17 cellular contexts compared by ENCODE assay signal in the genomic region with DNA sequence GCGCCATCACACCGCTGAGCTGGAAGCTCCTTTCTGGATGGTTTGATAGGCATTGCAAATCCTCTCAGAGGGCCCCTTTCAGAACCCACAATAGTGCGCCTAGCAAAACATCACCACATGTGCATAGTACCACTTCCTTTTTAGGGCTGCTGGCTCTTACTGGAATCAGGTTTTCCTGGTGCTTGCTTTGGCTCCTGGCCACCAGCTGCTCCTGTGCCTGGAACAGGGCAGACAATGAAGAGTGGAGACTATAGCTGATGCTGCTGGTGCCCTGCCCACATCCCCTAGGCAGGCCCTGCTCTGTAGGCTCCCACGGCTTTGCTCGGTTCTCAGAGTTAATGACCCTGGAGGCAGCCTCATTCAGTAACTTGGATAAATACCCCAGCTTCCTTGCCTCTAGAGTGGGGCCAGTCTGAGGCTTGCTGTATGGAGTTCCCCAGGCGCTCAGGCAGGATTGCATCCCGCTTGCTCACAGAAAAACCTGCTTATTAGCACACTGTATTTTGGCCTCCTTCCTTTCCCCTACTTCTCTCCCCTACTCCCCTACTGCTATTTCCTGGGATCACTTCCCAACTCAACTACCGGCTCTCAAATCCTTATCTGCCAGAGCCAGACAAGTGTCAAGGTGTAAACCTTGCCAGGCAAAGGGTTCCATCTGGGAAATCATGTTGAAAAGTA.
DNase-seq lines count a peak whose midpoint lies in the region; ATAC-seq, FAIRE-seq and TF ChIP-seq lines count a peak whose summit lies in the region.
"Had no signal": no experiment of that assay in that cellular context is flagged by ENCODE, and none has a peak within 500 bp of the region (broad histone marks: within the 10 kb centered on the region; RNA-seq: fewer than 3 reads in every experiment).

No MANE protein-coding gene starts in this region.

- peak; percentile 69 for ATAC-seq in Right ventricle myocardium inferior
- no peak for ATAC-seq in GM12878
- peak; percentile 42 for ATAC-seq in aorta (ENCODE audit: low FRiP score)
- no peak for ATAC-seq in HG02981 (IDR thresholded peaks at IDR 0.05; ENCODE audit: unreplicated experiment)
- ATAC-seq: activated T-cell treated with anti-CD3 and anti-CD28 coated beads, Interleukin-2, amount 50 U/mL, for 4 hours; HepG2 had no signal

- no peak overlapping the region for H3K4me2 ChIP-seq in GM12878 (ENCODE audit: control insufficient read depth, insufficient read depth)

- H3K27ac ChIP-seq in GM12878 (ENCODE audit: control insufficient read depth, insufficient read depth) (no peak overlapping the region), aorta (ENCODE audit: low read depth in 1 of 2, low read length in 2 of 2) (no peak overlapping the region)

- H3K9me3 ChIP-seq in GM12878 (replicated peaks; ENCODE audit: control insufficient read depth, insufficient read depth, low read length) (no peaks in the 10 kb centered on the region; the same call in 2 of the 3 replicates), aorta (ENCODE audit: control insufficient read depth, low read length) (no peaks in the 10 kb centered on the region)
- H3K9me3 ChIP-seq: esophagus squamous epithelium had no signal

- RAD21 ChIA-PET in GM12878 (lab: Charles Lee; ENCODE audit: unreplicated experiment), result interaction anchor here (1.0 to 1.4 kb wide), 2 partner anchors 12 to 51 kb away, joined by 3 read pairs; no protein-coding TSS in a partner anchor

- no peaks in the 10 kb centered on the region for H3K79me2 ChIP-seq in GM12878 (ENCODE audit: control insufficient read depth, insufficient read depth, low read length)

- FAIRE-seq in GM12878 (lab: Jason Lieb, UNC) (no peak), GM19239 (lab: Jason Lieb, UNC) (no peak)
- FAIRE-seq: colon, HepG2 had no signal

- no peaks in the 10 kb centered on the region for H3K4me1 ChIP-seq in GM12878 (ENCODE audit: control insufficient read depth, insufficient read depth, low read length)
- no peaks in the 10 kb centered on the region for H3K4me1 ChIP-seq in aorta (ENCODE audit: control insufficient read depth in 1 of 2, insufficient read depth in 2 of 2, low read length in 2 of 2)

- CTCF ChIA-PET in GM12878 (lab: Yijun Ruan, JAX), result interaction anchor here (1.1 to 1.3 kb wide), 2 partner anchors 10 to 13 kb away, joined by 3 to 4 read pairs; no protein-coding TSS in a partner anchor

- TF ChIP-seq RAD21 in GM12878 (IDR thresholded peaks at IDR 0.05; ENCODE audit: insufficient read depth, low read depth, low read length), result no peak

- in situ Hi-C loops in GM12878 (cut with MboI), result no loop called here

- H3K36me3 ChIP-seq in GM12878 (ENCODE audit: control insufficient read depth in 2 of 2, insufficient read depth in 2 of 2, low read length in 1 of 2) (no peaks in the 10 kb centered on the region), kidney epithelial cell (ENCODE audit: control insufficient read depth, insufficient read depth, low read length) (no peaks in the 10 kb centered on the region), aorta (ENCODE audit: control insufficient read depth in 1 of 2, insufficient read depth in 2 of 2, low read length in 1 of 2) (no peaks in the 10 kb centered on the region)
- H3K36me3 ChIP-seq: esophagus squamous epithelium had no signal

- H3K4me3 ChIP-seq in GM12878 (no peak overlapping the region), kidney epithelial cell (ENCODE audit: low read depth, low read length) (no peak overlapping the region), aorta (ENCODE audit: low read length in 2 of 2) (no peak overlapping the region)

- H2AFZ ChIP-seq in GM12878 (ENCODE audit: control insufficient read depth, low read depth, low read length), result no peak overlapping the region

- no peak overlapping the region for H3K9ac ChIP-seq in GM12878 (ENCODE audit: control insufficient read depth, insufficient read depth, low read length)

- WGBS in GM12878 (ENCODE audit: insufficient coverage, insufficient replicate concordance, low lambda C conversion rate, missing lambda C conversion rate), result 59% methylated on average over 8 of the region's 8 CpGs
- 32 to 38% methylated on average over 8 of the region's 8 CpGs for WGBS in aorta, 2 donors

- SMC1A ChIA-PET in GM12878 (lab: Charles Lee; ENCODE audit: uncharacterized antibody, unreplicated experiment), result interaction anchor here (0.8 to 4.2 kb wide), 4 partner anchors 12 to 36 kb away, joined by 3 to 17 read pairs (median 7); no protein-coding TSS in a partner anchor

- intact Hi-C loops in Right ventricle myocardium inferior (cut with DNase I), result loop anchor here (10.0 kb wide), 1 partner anchor 164 kb away; a partner anchor contains a TSS
- intact Hi-C loops in cardiac septum (cut with DNase I), result loop anchor here (5.0 kb wide), 1 partner anchor 161 kb away; no protein-coding TSS in a partner anchor
- intact Hi-C loops in GM12878 (cut with micrococcal nuclease; ENCODE audit: unreplicated experiment), result no loop called here
- intact Hi-C loops in aorta (cut with DNase I), result no loop called here

- H4K20me1 ChIP-seq in GM12878 (ENCODE audit: control insufficient read depth, insufficient read depth), result no peaks in the 10 kb centered on the region

- DNase-seq in Right ventricle myocardium inferior (ENCODE audit: missing footprints), result no peak
- DNase-seq in cardiac septum (ENCODE audit: low spot score), result no peak
- DNase-seq in GM12878 (ENCODE audit: low read depth, low spot score), result no peak
- DNase-seq in kidney epithelial cell (ENCODE audit: low read depth), result peak; percentile 4
- no peak for DNase-seq in aorta
- DNase-seq in GM03348 (ENCODE audit: low spot score), result no peak
- DNase-seq in GM19239 (ENCODE audit: insufficient read length, low spot score), result no peak
- DNase-seq: activated CD4-positive, alpha-beta T cell treated with anti-CD3 and anti-CD28 coated beads, Interleukin-2, amount 10 ng/mL, durations not matched to agents 24 days and 14 days; activated T-cell treated with anti-CD3 and anti-CD28 coated beads, Interleukin-2, amount 50 U/mL, for 4 hours; esophagus squamous epithelium; mammary epithelial cell; NCI-H1048; NCI-H524 treated with DMSO at 0.1 percent for 48 hours; stimulated activated CD4-positive, alpha-beta T cell treated with anti-CD3 and anti-CD28 coated beads, Interleukin-12 subunit alpha, Interleukin-12 subunit beta, amount 100 ng/mL, for 4 hours had no signal

- no peak for TF ChIP-seq POLR2A in GM12878 (IDR thresholded peaks at IDR 0.05; ENCODE audit: low read depth, low read length)

- POLR2A ChIA-PET in GM12878 (lab: Charles Lee), result interaction anchor here (1.1 kb wide), 1 partner anchor 13 kb away, joined by 3 read pairs; no protein-coding TSS in a partner anchor

- no peaks in the 10 kb centered on the region for H3K27me3 ChIP-seq in GM12878 (replicated peaks in 1 of 2; ENCODE audit: control insufficient read depth in 2 of 2, insufficient read depth in 2 of 2, low read length in 1 of 2)
- peaks cover 2% of the 10 kb centered on the region for H3K27me3 ChIP-seq in kidney epithelial cell (ENCODE audit: control insufficient read depth, insufficient read depth, low read length)
- H3K27me3 ChIP-seq in aorta (ENCODE audit: control insufficient read depth in 1 of 2, insufficient read depth in 2 of 2, low read length in 1 of 2), result no peaks in the 10 kb centered on the region
- H3K27me3 ChIP-seq: esophagus squamous epithelium had no signal

- no peak for TF ChIP-seq CTCF in GM12878 (IDR thresholded peaks at IDR 0.05 in 2 of 3, conservative IDR thresholded peaks at IDR 0.05 in 1 of 3; ENCODE audit: control insufficient read depth in 2 of 3, extremely low read depth in 1 of 3, insufficient read depth in 1 of 3, low read depth in 3 of 3, low read length in 3 of 3)
- TF ChIP-seq CTCF in kidney epithelial cell (IDR thresholded peaks at IDR 0.05; ENCODE audit: insufficient read depth, low read length, poor library complexity, severe bottlenecking), result no peak

- TF ChIP-seq EP300 in GM12878 (IDR thresholded peaks at IDR 0.05; ENCODE audit: borderline replicate concordance in 1 of 2, control insufficient read depth in 1 of 2, low read depth in 2 of 2, low read length in 2 of 2), result no peak

- BruUV-seq in GM12878 (replicated peaks; lab: Mats Ljungman, UMichigan), result no TSS peak

TF ChIP-seq in GM12878, 131 proteins besides CTCF, POLR2A, EP300 and RAD21 (continues in another document):
- TF ChIP-seq POU2F2 (IDR thresholded peaks at IDR 0.05; ENCODE audit: borderline replicate concordance, low read depth, low read length), result no peak
- TF ChIP-seq ZNF24 (IDR thresholded peaks at IDR 0.05), result no peak
- TF ChIP-seq, protein P1, sequence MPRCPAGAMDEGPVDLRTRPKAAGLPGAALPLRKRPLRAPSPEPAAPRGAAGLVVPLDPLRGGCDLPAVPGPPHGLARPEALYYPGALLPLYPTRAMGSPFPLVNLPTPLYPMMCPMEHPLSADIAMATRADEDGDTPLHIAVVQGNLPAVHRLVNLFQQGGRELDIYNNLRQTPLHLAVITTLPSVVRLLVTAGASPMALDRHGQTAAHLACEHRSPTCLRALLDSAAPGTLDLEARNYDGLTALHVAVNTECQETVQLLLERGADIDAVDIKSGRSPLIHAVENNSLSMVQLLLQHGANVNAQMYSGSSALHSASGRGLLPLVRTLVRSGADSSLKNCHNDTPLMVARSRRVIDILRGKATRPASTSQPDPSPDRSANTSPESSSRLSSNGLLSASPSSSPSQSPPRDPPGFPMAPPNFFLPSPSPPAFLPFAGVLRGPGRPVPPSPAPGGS (IDR thresholded peaks at IDR 0.05; ENCODE audit: borderline replicate concordance, insufficient read depth, low read depth, low read length, poor library complexity, severe bottlenecking), result no peak
- TF ChIP-seq RUNX3 (IDR thresholded peaks at IDR 0.05; ENCODE audit: low read length), result 0 out of 2 replicates have a peak, but pooled peaks have one; percentile 19
- no peak for TF ChIP-seq ETV6 (conservative IDR thresholded peaks at IDR 0.05 in 1 of 2, IDR thresholded peaks at IDR 0.05 in 1 of 2; ENCODE audit: borderline replicate concordance in 1 of 2, low read depth in 1 of 2)

Comparison
In these comparisons a context has a peak if more than half of its experiments do, and no peak if none do; other contexts are left out.
1. ATAC-seq: peak in Right ventricle myocardium inferior (single experiment) and aorta (single experiment); none in GM12878 (single experiment) and HG02981 (single experiment).
2. intact Hi-C loops: an anchor here in Right ventricle myocardium inferior (10.0 kb wide) and cardiac septum (5.0 kb wide); none called in GM12878 and aorta.